ENCODE assay signal across 8 cellular contexts in genomic region chr20:37345339-37346231, GRCh38. TPM values are rescaled to one million over a fixed set of nuclear protein-coding genes. Genes with fewer than 3 reads are reported as not detected.
DNase-seq lines count a peak whose midpoint lies in the region; ATAC-seq and TF ChIP-seq lines count a peak whose summit lies in the region.

TSS of gene SRC (plus strand) at chr20:37346140. CDS start at chr20:37384154, 38,014 bp downstream.

- peaks cover 53% of the 10 kb centered on the region for H3K4me1 Mint-ChIP-seq in neural progenitor cell

- H3K4me3 ChIP-seq in PC-9, result peak within 1 kb of the TSS; percentile 76
- peak within 1 kb of the TSS; percentile 56 to 91 for H3K4me3 ChIP-seq in gastroesophageal sphincter
- peak within 1 kb of the TSS; percentile 78 for H3K4me3 ChIP-seq in neural progenitor cell

- H3K27ac Mint-ChIP-seq in neural progenitor cell, result no peak within 1 kb of the TSS

- no peaks in the 10 kb centered on the region for H3K36me3 ChIP-seq in PC-9 (ENCODE audit: low read depth)
- peaks cover 0 to 3% of the 10 kb centered on the region in 2 donors for H3K36me3 ChIP-seq in gastroesophageal sphincter
- H3K36me3 ChIP-seq in neural progenitor cell, result no peaks in the 10 kb centered on the region

- H3K4me2 ChIP-seq in PC-9 (peak within 1 kb of the TSS; percentile 99), neural progenitor cell (peak within 1 kb of the TSS; percentile 94)

- peaks cover 4% of the 10 kb centered on the region for H3K36me3 Mint-ChIP-seq in neural progenitor cell

- intact Hi-C loops in PC-9 (cut with micrococcal nuclease; ENCODE audit: unreplicated experiment), result loop anchor here (2.0 kb wide), 3 partner anchors 51 to 181 kb away; partner anchors contain the start of genes BLCAP and MANBAL

- H3K4me1 ChIP-seq in PC-9 (replicated peaks; ENCODE audit: insufficient read depth) (peaks cover 26% of the 10 kb centered on the region), gastroesophageal sphincter (peaks cover 0 to 53% (median 3%) of the 10 kb centered on the region in 3 donors), neural progenitor cell (peaks cover 9% of the 10 kb centered on the region)

- H3K9ac ChIP-seq in neural progenitor cell, result peak within 1 kb of the TSS; percentile 66

- CTCF ChIA-PET in PC-9 (lab: Charles Lee), result interaction anchor here (0.6 kb wide), 1 partner anchor 38 kb away, joined by 12 read pairs; no protein-coding TSS in a partner anchor

- ATAC-seq in HG03432 (IDR thresholded peaks at IDR 0.05; ENCODE audit: unreplicated experiment) (peak; percentile 45), gastroesophageal sphincter (peak; percentile 90), HG03045 (IDR thresholded peaks at IDR 0.05; ENCODE audit: unreplicated experiment) (no peak)

- H4K20me1 ChIP-seq in PC-9 (ENCODE audit: insufficient read depth) (no peaks in the 10 kb centered on the region), neural progenitor cell (ENCODE audit: low read depth) (peaks cover 39% of the 10 kb centered on the region)

- H2AFZ ChIP-seq in PC-9 (peak within 1 kb of the TSS; percentile 77), neural progenitor cell (replicated peaks) (peak within 1 kb of the TSS; percentile 65)

- peak; percentile 74 to 84 for TF ChIP-seq POLR2A in gastroesophageal sphincter (IDR thresholded peaks at IDR 0.05)

- no TSS peak for BruUV-seq in PC-9 (replicated peaks; lab: Mats Ljungman, UMichigan)

- H3K9me2 ChIP-seq in PC-9 (ENCODE audit: insufficient read depth), result no peaks in the 10 kb centered on the region

- no peaks in the 10 kb centered on the region for H3K9me3 ChIP-seq in PC-9 (ENCODE audit: insufficient read depth, low read depth)
- H3K9me3 ChIP-seq in gastroesophageal sphincter, result no peaks in the 10 kb centered on the region
- no peaks in the 10 kb centered on the region for H3K9me3 ChIP-seq in neural progenitor cell (ENCODE audit: low read depth)

- no peaks in the 10 kb centered on the region for H3K9me3 Mint-ChIP-seq in neural progenitor cell

- WGBS in gastroesophageal sphincter (ENCODE audit: low coverage in 1 of 2), 2 donors, result 8 to 80% methylated on average over 1 to 12 of the region's 63 CpGs

- H3K27me3 ChIP-seq in PC-9 (ENCODE audit: insufficient read depth, low read depth) (no peaks in the 10 kb centered on the region), gastroesophageal sphincter (no peaks in the 10 kb centered on the region), neural progenitor cell (no peaks in the 10 kb centered on the region)

- peak within 1 kb of the TSS; percentile 69 for H3K27ac ChIP-seq in PC-9
- peak within 1 kb of the TSS; percentile 82 to 96 (median 92) for H3K27ac ChIP-seq in gastroesophageal sphincter
- H3K27ac ChIP-seq in neural progenitor cell, result peak within 1 kb of the TSS; percentile 50

- H3F3A ChIP-seq in PC-9 (ENCODE audit: insufficient read depth, low read depth) (peaks cover 39% of the 10 kb centered on the region; the same call in 1 of the 2 replicates), neural progenitor cell (ENCODE audit: low read depth) (peaks cover 29% of the 10 kb centered on the region)

- peaks cover 5% of the 10 kb centered on the region for H3K27me3 Mint-ChIP-seq in neural progenitor cell (ENCODE audit: insufficient read depth, low read depth)

- no peak for TF ChIP-seq EP300 in gastroesophageal sphincter (IDR thresholded peaks at IDR 0.05)

- 0 out of 2 replicates have a peak, but pooled peaks cover 5% of the 10 kb centered on the region for H3K79me2 ChIP-seq in PC-9 (ENCODE audit: low read depth)
- H3K79me2 ChIP-seq in neural progenitor cell (ENCODE audit: low read depth), result peaks cover 52% of the 10 kb centered on the region

- peak within 1 kb of the TSS; percentile 84 for H3K4me3 Mint-ChIP-seq in neural progenitor cell

- TF ChIP-seq CTCF in PC-9 (conservative IDR thresholded peaks at IDR 0.05) (no peak), gastroesophageal sphincter (IDR thresholded peaks at IDR 0.05) (no peak), neural progenitor cell (IDR thresholded peaks at IDR 0.05) (no peak)

- POLR2A ChIA-PET in PC-9 (lab: Charles Lee; ENCODE audit: unreplicated experiment), result interaction anchor here (0.6 to 1.1 kb wide), 6 partner anchors 27 to 56 kb away, joined by 4 to 24 read pairs (median 6); no protein-coding TSS in a partner anchor

- DNase-seq in DMS53 treated with DMSO at 0.1 percent for 48 hours (lab: John Stamatoyannopoulos, UW; ENCODE audit: unreplicated experiment), result peak; percentile 29
- DNase-seq in PC-9, result peak in 1 of 2 experiments; percentile 88
- peak; percentile 48 for DNase-seq in activated naive CD4-positive, alpha-beta T cell treated with Interleukin-2 at 50 U/mL for 16 hours
- DNase-seq in neural progenitor cell (ENCODE audit: low spot score), result peak; percentile 85
- peak; percentile 18 for DNase-seq in superior temporal gyrus (ENCODE audit: extremely low spot score)

RNA-seq across cellular contexts. Expression of gene SRC, which starts in this region (rescaled TPM):
- 56.8 and 58.4 TPM in 2 replicates for total RNA-seq in PC-9 (2021)
- 10 to 100 TPM; 30.6 to 54.7 (median 45.0) TPM for total RNA-seq in gastroesophageal sphincter
- total RNA-seq in neural progenitor cell (ENCODE audit: low replicate concordance), result 15.4 and 47.4 TPM in 2 replicates
